In the genomic region with DNA sequence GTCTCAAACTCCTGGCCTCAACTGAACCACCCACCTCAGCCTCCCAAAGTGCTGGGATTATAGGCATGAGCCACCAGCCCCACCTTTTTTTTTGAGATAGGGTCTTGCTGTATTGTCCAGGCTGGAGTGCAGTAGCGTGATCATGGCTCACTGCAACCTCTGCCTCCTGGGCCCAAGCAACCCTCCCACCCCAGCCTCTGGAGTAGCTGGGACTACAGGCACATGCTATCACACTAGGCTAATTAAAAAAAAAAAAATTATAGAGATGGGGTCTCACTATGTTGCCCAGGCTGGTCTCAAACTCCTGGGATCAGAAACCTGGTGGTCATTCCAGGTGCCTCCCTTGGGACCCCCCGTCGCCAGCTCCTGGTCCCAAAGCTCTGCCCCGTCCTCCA, we compare ENCODE assay signal across 10 cellular contexts. TPM values are rescaled to one million over a fixed set of nuclear protein-coding genes. Genes with fewer than 3 reads are reported as not detected.
A peak's percentile ranks its signal among the peaks of the same experiment; 100 is the strongest.
DNase-seq lines count a peak whose midpoint lies in the region; ATAC-seq and TF ChIP-seq lines count a peak whose summit lies in the region.
"Had no signal": no experiment of that assay in that cellular context is flagged by ENCODE, and none has a peak within 500 bp of the region (broad histone marks: within the 10 kb centered on the region; RNA-seq: fewer than 3 reads in every experiment).

No MANE protein-coding gene starts in this region.

- H3K4me2 ChIP-seq in SK-N-SH, result no peak overlapping the region; the same call in 1 of the 2 replicates

- H3K9me3 ChIP-seq in SK-N-SH (no peaks in the 10 kb centered on the region), ovary (no peaks in the 10 kb centered on the region)

- ATAC-seq in SK-N-SH treated with all-trans-retinoic acid at 6 μM for 48 hours, result no peak
- ATAC-seq in GM21381 (IDR thresholded peaks at IDR 0.05; ENCODE audit: unreplicated experiment), result no peak

- H3K4me3 ChIP-seq in SK-N-SH (ENCODE audit: low read depth in 2 of 2, low read length in 1 of 2), result no peak overlapping the region
- no peak overlapping the region for H3K4me3 ChIP-seq in ovary
- H3K4me3 ChIP-seq in urinary bladder (ENCODE audit: low read depth, low read length), result no peak overlapping the region

- H3K9me2 ChIP-seq in SK-N-SH, result no peaks in the 10 kb centered on the region

- POLR2A ChIA-PET in SK-N-SH (lab: Yijun Ruan, JAX), result interaction anchor here (1.1 to 1.5 kb wide), 3 partner anchors 13 to 27 kb away, joined by 4 to 8 read pairs (median 4); no protein-coding TSS in a partner anchor

- DNase-seq in SK-N-SH (no peak), epithelial cell of prostate (ENCODE audit: low read depth, low spot score) (no peak), ovary (no peak), GM20000 (ENCODE audit: low spot score) (no peak), NCI-H1048 (lab: John Stamatoyannopoulos, UW) (no peak)
- DNase-seq: endodermal cell had no signal

- no peak overlapping the region for H2AFZ ChIP-seq in SK-N-SH (ENCODE audit: low read depth)

- no peaks in the 10 kb centered on the region for H3K36me3 ChIP-seq in SK-N-SH (replicated peaks in 1 of 2; ENCODE audit: control insufficient read depth in 1 of 2, insufficient read depth in 2 of 2, low read length in 1 of 2)
- no peaks in the 10 kb centered on the region for H3K36me3 ChIP-seq in ovary
- H3K36me3 ChIP-seq in urinary bladder (ENCODE audit: insufficient read depth), result no peaks in the 10 kb centered on the region

- no peak for TF ChIP-seq CTCF in SK-N-SH (IDR thresholded peaks at IDR 0.05)
- no peak for TF ChIP-seq CTCF in ovary (IDR thresholded peaks at IDR 0.05)
- no peak for TF ChIP-seq CTCF in GM20000 (IDR thresholded peaks at IDR 0.05; ENCODE audit: extremely low read depth, missing control alignments)

- H3K79me2 ChIP-seq in SK-N-SH (ENCODE audit: insufficient read depth), result peaks cover 76% of the 10 kb centered on the region; the same call in 1 of the 2 replicates

- no peak overlapping the region; the same call in 1 of the 2 replicates for H3K9ac ChIP-seq in SK-N-SH

- H3K27ac ChIP-seq in SK-N-SH (ENCODE audit: low read depth in 2 of 2, low read length in 1 of 2) (peak overlapping the region; percentile 66 to 83; a peak in 3 of 4 replicates), epithelial cell of prostate (peak overlapping the region; percentile 97), ovary (peak overlapping the region; percentile 43 to 91), urinary bladder (ENCODE audit: low read depth) (peak overlapping the region; percentile 62)
- H3K27ac ChIP-seq: 22Rv1 had no signal

- peaks cover 46 to 49% of the 10 kb centered on the region in 2 experiments; a peak in 3 of 4 replicates for H3K4me1 ChIP-seq in SK-N-SH (ENCODE audit: control insufficient read depth in 1 of 2, insufficient read depth in 2 of 2, low read depth in 1 of 2, low read length in 1 of 2)
- H3K4me1 ChIP-seq in ovary (ENCODE audit: insufficient read depth), result peaks cover 23% of the 10 kb centered on the region
- peaks cover 5% of the 10 kb centered on the region for H3K4me1 ChIP-seq in urinary bladder (ENCODE audit: insufficient read depth)

- no peak for TF ChIP-seq POLR2A in ovary (IDR thresholded peaks at IDR 0.05)

- intact Hi-C loops in ovary (cut with DNase I), result no loop called here

- TF ChIP-seq EP300 in SK-N-SH (IDR thresholded peaks at IDR 0.05; ENCODE audit: borderline replicate concordance in 1 of 2, low read depth in 1 of 2, low read length in 1 of 2), result no peak
- TF ChIP-seq EP300 in ovary (IDR thresholded peaks at IDR 0.05), result no peak

- no peak for TF ChIP-seq RAD21 in SK-N-SH (IDR thresholded peaks at IDR 0.05; ENCODE audit: low read length)

- H3K27me3 ChIP-seq in SK-N-SH (ENCODE audit: insufficient read depth), result no peaks in the 10 kb centered on the region
- H3K27me3 ChIP-seq in ovary, result no peaks in the 10 kb centered on the region

- peaks cover 23% of the 10 kb centered on the region; the same call in 1 of the 2 replicates for H4K20me1 ChIP-seq in SK-N-SH (ENCODE audit: insufficient read depth)

- 94% methylated on average over 4 of the region's 4 CpGs for WGBS in SK-N-SH (ENCODE audit: low lambda C conversion rate)
- 86 to 90% (median 89%) methylated on average over 4 of the region's 4 CpGs for WGBS in ovary, 3 donors
- WGBS in urinary bladder, result 93% methylated on average over 4 of the region's 4 CpGs

- CTCF ChIA-PET in SK-N-SH (lab: Yijun Ruan, JAX), result interaction anchor here (0.8 to 1.7 kb wide), 2 partner anchors 12 to 87 kb away, joined by 3 to 5 read pairs; no protein-coding TSS in a partner anchor

- peaks cover 26% of the 10 kb centered on the region for H3F3A ChIP-seq in SK-N-SH (replicated peaks; ENCODE audit: insufficient read depth)

TF ChIP-seq in SK-N-SH, 30 proteins besides CTCF, POLR2A, EP300 and RAD21 (continues in another document):
- TF ChIP-seq PBX3 (IDR thresholded peaks at IDR 0.05) (no peak), POLR2AphosphoS5 (IDR thresholded peaks at IDR 0.05; ENCODE audit: low read depth, low read length) (no peak), NFIC (IDR thresholded peaks at IDR 0.05; ENCODE audit: borderline replicate concordance) (no peak), RXRA (IDR thresholded peaks at IDR 0.05; ENCODE audit: borderline replicate concordance, low read depth) (no peak), TCF12 (IDR thresholded peaks at IDR 0.05) (no peak), SMC3 (IDR thresholded peaks at IDR 0.05; ENCODE audit: low read depth, low read length) (no peak), FOSL2 (IDR thresholded peaks at IDR 0.05; ENCODE audit: borderline replicate concordance, low read depth) (no peak), ELF1 (IDR thresholded peaks at IDR 0.05) (no peak)
- TF ChIP-seq, protein P1, sequence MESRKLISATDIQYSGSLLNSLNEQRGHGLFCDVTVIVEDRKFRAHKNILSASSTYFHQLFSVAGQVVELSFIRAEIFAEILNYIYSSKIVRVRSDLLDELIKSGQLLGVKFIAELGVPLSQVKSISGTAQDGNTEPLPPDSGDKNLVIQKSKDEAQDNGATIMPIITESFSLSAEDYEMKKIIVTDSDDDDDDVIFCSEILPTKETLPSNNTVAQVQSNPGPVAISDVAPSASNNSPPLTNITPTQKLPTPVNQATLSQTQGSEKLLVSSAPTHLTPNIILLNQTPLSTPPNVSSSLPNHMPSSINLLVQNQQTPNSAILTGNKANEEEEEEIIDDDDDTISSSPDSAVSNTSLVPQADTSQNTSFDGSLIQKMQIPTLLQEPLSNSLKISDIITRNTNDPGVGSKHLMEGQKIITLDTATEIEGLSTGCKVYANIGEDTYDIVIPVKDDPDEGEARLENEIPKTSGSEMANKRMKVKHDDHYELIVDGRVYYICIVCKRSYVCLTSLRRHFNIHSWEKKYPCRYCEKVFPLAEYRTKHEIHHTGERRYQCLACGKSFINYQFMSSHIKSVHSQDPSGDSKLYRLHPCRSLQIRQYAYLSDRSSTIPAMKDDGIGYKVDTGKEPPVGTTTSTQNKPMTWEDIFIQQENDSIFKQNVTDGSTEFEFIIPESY (IDR thresholded peaks at IDR 0.05; ENCODE audit: borderline replicate concordance, low read depth), result no peak

TF ChIP-seq in SK-N-SH treated with all-trans-retinoic acid at 6 μM for 48 hours, 23 proteins besides CTCF, POLR2A, EP300 and RAD21:
- TF ChIP-seq ISL1 (CRISPR knock-in tag; IDR thresholded peaks at IDR 0.05), result no peak
- no peak for TF ChIP-seq ARNTL (CRISPR knock-in tag; IDR thresholded peaks at IDR 0.05; ENCODE audit: borderline replicate concordance, low read depth)
- TF ChIP-seq TCF4 (CRISPR knock-in tag; IDR thresholded peaks at IDR 0.05; ENCODE audit: borderline replicate concordance), result no peak
- TF ChIP-seq POU6F1 (CRISPR knock-in tag; IDR thresholded peaks at IDR 0.05; ENCODE audit: borderline replicate concordance, low read depth), result no peak
- no peak for TF ChIP-seq ZFP30 (CRISPR knock-in tag; IDR thresholded peaks at IDR 0.05)
- TF ChIP-seq ZNF8 (CRISPR knock-in tag; IDR thresholded peaks at IDR 0.05), result no peak
- TF ChIP-seq ZFP3 (CRISPR knock-in tag; IDR thresholded peaks at IDR 0.05), result no peak
- TF ChIP-seq TOX (CRISPR knock-in tag; IDR thresholded peaks at IDR 0.05; ENCODE audit: borderline replicate concordance), result no peak
- no peak for TF ChIP-seq GLIS3 (CRISPR knock-in tag; IDR thresholded peaks at IDR 0.05)
TF ChIP-seq in SK-N-SH treated with all-trans-retinoic acid at 6 μM for 48 hours: peak in this region for 0.

RNA-seq across cellular contexts. Expression of gene GTF2IRD1, which starts 25.0 kb away (rescaled TPM):
- polyA plus RNA-seq in SK-N-SH (2012; rRNA removed) (20.2 and 26.4 TPM in 2 replicates), ovary (10 to 100 TPM; 12.0 to 17.1 TPM), urinary bladder (22.7 TPM)
- 13.9 and 18.4 TPM in 2 replicates for polyA plus RNA-seq in SK-N-SH (2012; cell fraction: cytosol; rRNA removed)
- polyA plus RNA-seq in SK-N-SH (2012; cell fraction: nucleus; rRNA removed), result 29.0 and 37.8 TPM in 2 replicates
- total RNA-seq in ovary (10 to 100 TPM; 13.4 to 39.0 (median 29.5) TPM), urinary bladder (8.6 TPM)
